13 cellular contexts compared by ENCODE assay signal in the genomic region with DNA sequence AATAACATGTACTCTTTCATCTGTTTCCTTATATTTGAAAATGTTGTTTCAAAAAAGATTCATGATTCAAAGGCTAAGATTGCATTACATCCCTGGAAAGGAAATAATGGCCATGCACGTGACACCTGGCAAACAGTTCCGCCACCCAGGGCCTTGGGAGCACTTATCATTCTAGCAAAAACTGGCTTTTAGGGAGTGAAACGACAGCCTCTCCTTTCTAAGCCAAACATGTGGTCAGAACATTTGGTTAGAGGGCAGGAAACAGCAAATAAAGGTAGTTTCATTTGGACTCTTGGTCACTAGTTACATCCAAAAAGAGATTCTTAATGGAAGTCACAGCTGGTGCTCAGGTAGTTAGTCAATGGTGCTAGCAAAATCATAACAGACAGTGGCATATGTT.
DNase-seq lines count a peak whose midpoint lies in the region; ATAC-seq, FAIRE-seq and TF ChIP-seq lines count a peak whose summit lies in the region.
"Had no signal": no experiment of that assay in that cellular context is flagged by ENCODE, and none has a peak within 500 bp of the region (broad histone marks: within the 10 kb centered on the region; RNA-seq: fewer than 3 reads in every experiment).

No MANE protein-coding gene starts in this region.

- CTCF ChIA-PET in H1 (lab: Charles Lee; ENCODE audit: partially characterized antibody) = interaction anchor here (0.7 to 1.7 kb wide), 5 partner anchors 18 to 144 kb away, joined by 3 to 5 read pairs (median 3); no protein-coding TSS in a partner anchor

- H3K27ac ChIP-seq in H1 (ENCODE audit: low read depth, low read length) = no peak overlapping the region
- no peak overlapping the region for H3K27ac ChIP-seq in lower lobe of right lung
- peak overlapping the region; percentile 18 to 81 (median 53) for H3K27ac ChIP-seq in tibial nerve

- no peak overlapping the region for H3K18ac ChIP-seq in H1 (ENCODE audit: extremely low read depth, low read length)

- H2BK20ac ChIP-seq in H1 (ENCODE audit: low read length) = no peak overlapping the region

- no peaks in the 10 kb centered on the region for H3K79me1 ChIP-seq in H1 (ENCODE audit: low read depth, low read length)

- no peaks in the 10 kb centered on the region for H3K79me2 ChIP-seq in H1 (ENCODE audit: control insufficient read depth in 1 of 2, insufficient read depth in 2 of 2, low read length in 2 of 2)

- H3K27me3 ChIP-seq in H1 (replicated peaks in 1 of 4; ENCODE audit: control insufficient read depth in 3 of 4, extremely low read depth in 1 of 4, insufficient read depth in 3 of 4, low read length in 3 of 4) (no peaks in the 10 kb centered on the region), lower lobe of right lung (ENCODE audit: low read depth) (no peaks in the 10 kb centered on the region), tibial nerve (no peaks in the 10 kb centered on the region)

- intact Hi-C loops in lower lobe of right lung (cut with DNase I) = no loop called here

- H3K4ac ChIP-seq in H1 (replicated peaks; ENCODE audit: insufficient read length, low read depth, low read length) = no peak overlapping the region

- H3K9ac ChIP-seq in H1 (replicated peaks in 1 of 4; ENCODE audit: extremely low read depth in 1 of 4, low read depth in 3 of 4, low read length in 3 of 4) = no peak overlapping the region

- no peak overlapping the region for H3K23ac ChIP-seq in H1 (ENCODE audit: insufficient read length)

- ATAC-seq in lower lobe of right lung (no peak), GM19023 (IDR thresholded peaks at IDR 0.05; ENCODE audit: unreplicated experiment) (no peak)

- TF ChIP-seq EP300 in H1 (IDR thresholded peaks at IDR 0.05; ENCODE audit: borderline replicate concordance in 1 of 2, low read depth in 2 of 2, low read length in 2 of 2) (no peak), tibial nerve (IDR thresholded peaks at IDR 0.05) (peak; percentile 48 to 91)

- H2BK5ac ChIP-seq in H1 (ENCODE audit: low read depth, low read length) = no peak overlapping the region

- H4K5ac ChIP-seq in H1 (ENCODE audit: insufficient read length, low read depth, low read length) = no peak overlapping the region

- no peaks in the 10 kb centered on the region for H3K9me3 ChIP-seq in H1 (ENCODE audit: insufficient read depth in 2 of 2, low read depth in 1 of 2, low read length in 1 of 2)
- no peaks in the 10 kb centered on the region for H3K9me3 ChIP-seq in lower lobe of right lung
- H3K9me3 ChIP-seq in tibial nerve = no peaks in the 10 kb centered on the region

- H3K14ac ChIP-seq in H1 (ENCODE audit: insufficient read length) = no peak overlapping the region

- no peak overlapping the region for H2BK120ac ChIP-seq in H1 (replicated peaks; ENCODE audit: low read depth, low read length)

- H2AK5ac ChIP-seq in H1 (ENCODE audit: low read depth, low read length) = no peak overlapping the region

- 90% methylated on average over 3 of the region's 3 CpGs; no CpG with 5 or more reads in 1 of the 2 experiments for WGBS in H1 (ENCODE audit: extremely low coverage in 1 of 2, insufficient coverage in 1 of 2, insufficient read length in 1 of 2, insufficient replicate concordance in 2 of 2, low coverage in 1 of 2, low lambda C conversion rate in 2 of 2, missing lambda C conversion rate in 1 of 2), 2 experiments
- WGBS in tibial nerve, 2 donors = 46 to 52% methylated on average over 3 of the region's 3 CpGs

- no peak overlapping the region for H2BK15ac ChIP-seq in H1 (ENCODE audit: low read length)

- TF ChIP-seq POLR2A in H1 (IDR thresholded peaks at IDR 0.05; ENCODE audit: control extremely low read depth in 1 of 2, low read depth in 2 of 2, low read length in 2 of 2) (no peak), tibial nerve (IDR thresholded peaks at IDR 0.05) (no peak)

- H3K4me2 ChIP-seq in H1 (ENCODE audit: insufficient read depth in 1 of 2, low read depth in 2 of 2, low read length in 2 of 2) = no peak overlapping the region

- no peak overlapping the region for H4K91ac ChIP-seq in H1 (replicated peaks; ENCODE audit: insufficient read length, low read length)

- POLR2A ChIA-PET in H1 (lab: Charles Lee; ENCODE audit: partially characterized antibody) = no interaction called here

- peak overlapping the region; percentile 72; the same call in 1 of the 2 replicates for H2AFZ ChIP-seq in H1 (ENCODE audit: low read length)

- no peaks in the 10 kb centered on the region; a peak in 1 of 7 replicates for H3K4me1 ChIP-seq in H1 (replicated peaks in 1 of 4; ENCODE audit: control insufficient read depth in 3 of 4, insufficient read depth in 4 of 4, low read length in 3 of 4)
- peaks cover under 1% of the 10 kb centered on the region for H3K4me1 ChIP-seq in lower lobe of right lung
- H3K4me1 ChIP-seq in tibial nerve = peaks cover 0 to 25% (median 3%) of the 10 kb centered on the region in 4 donors

- peak; percentile 51 for DNase-seq in M059J (ENCODE audit: low read depth)
- no peak for DNase-seq in H1 (ENCODE audit: low read depth in 1 of 2, low spot score in 2 of 2)
- peak; percentile 47 for DNase-seq in lower lobe of right lung
- peak; percentile 60 to 73 for DNase-seq in tibial nerve (ENCODE audit: low spot score in 2 of 2)
- DNase-seq in amygdala (lab: John Stamatoyannopoulos, UW) = no peak
- DNase-seq in NCI-H345 (lab: John Stamatoyannopoulos, UW) = no peak
- DNase-seq: activated naive CD4-positive, alpha-beta T cell; CD4-positive, CD25-positive, alpha-beta regulatory T cell; H7; NCI-H2107; posterior cingulate gyrus had no signal

- no peak overlapping the region for H2BK12ac ChIP-seq in H1 (ENCODE audit: low read depth, low read length)

- H3K36me3 ChIP-seq in H1 (ENCODE audit: control insufficient read depth in 2 of 4, insufficient read depth in 4 of 4, low read length in 3 of 4) (no peaks in the 10 kb centered on the region), lower lobe of right lung (no peaks in the 10 kb centered on the region), tibial nerve (no peaks in the 10 kb centered on the region)

- no peak for TF ChIP-seq RAD21 in H1 (IDR thresholded peaks at IDR 0.05 in 1 of 2, conservative IDR thresholded peaks at IDR 0.05 in 1 of 2; ENCODE audit: low read depth in 2 of 2, low read length in 2 of 2)

- H3K23me2 ChIP-seq in H1 (ENCODE audit: low read depth, low read length) = no peaks in the 10 kb centered on the region

- no peaks in the 10 kb centered on the region for H4K20me1 ChIP-seq in H1 (replicated peaks in 1 of 2; ENCODE audit: control insufficient read depth in 1 of 2, insufficient read depth in 2 of 2, low read length in 2 of 2)

- no peak overlapping the region for H3K4me3 ChIP-seq in H1 (ENCODE audit: extremely low read depth in 1 of 4, insufficient read depth in 2 of 4, low read depth in 3 of 4, low read length in 4 of 4)
- H3K4me3 ChIP-seq in lower lobe of right lung = no peak overlapping the region
- H3K4me3 ChIP-seq in tibial nerve = no peak overlapping the region

- no peak for TF ChIP-seq CTCF in H1 (IDR thresholded peaks at IDR 0.05; ENCODE audit: control extremely low read depth in 1 of 3, insufficient read depth in 1 of 3, low read depth in 1 of 3, low read length in 3 of 3)
- no peak for TF ChIP-seq CTCF in lower lobe of right lung (IDR thresholded peaks at IDR 0.05)
- TF ChIP-seq CTCF in tibial nerve (IDR thresholded peaks at IDR 0.05) = no peak

- no peak overlapping the region for H4K8ac ChIP-seq in H1 (ENCODE audit: extremely low read depth, insufficient read depth, low read length)

- FAIRE-seq in H1 (lab: Jason Lieb, UNC) = no peak
- FAIRE-seq: colon had no signal

- H3K56ac ChIP-seq in H1 (replicated peaks; ENCODE audit: insufficient read length, low read depth, low read length) = no peak overlapping the region

TF ChIP-seq in H1, 55 proteins besides CTCF, POLR2A, EP300 and RAD21:
- no peak for TF ChIP-seq HDAC2 (IDR thresholded peaks at IDR 0.05; ENCODE audit: borderline replicate concordance in 1 of 2, low read depth in 2 of 2, low read length in 2 of 2)
- no peak for TF ChIP-seq SP4 (IDR thresholded peaks at IDR 0.05; ENCODE audit: low read length)
- TF ChIP-seq RXRA (IDR thresholded peaks at IDR 0.05; ENCODE audit: insufficient read depth, low read depth, low read length) = no peak
- no peak for TF ChIP-seq GTF2F1 (IDR thresholded peaks at IDR 0.05; ENCODE audit: borderline replicate concordance, low read depth, low read length)
- TF ChIP-seq, protein P1, sequence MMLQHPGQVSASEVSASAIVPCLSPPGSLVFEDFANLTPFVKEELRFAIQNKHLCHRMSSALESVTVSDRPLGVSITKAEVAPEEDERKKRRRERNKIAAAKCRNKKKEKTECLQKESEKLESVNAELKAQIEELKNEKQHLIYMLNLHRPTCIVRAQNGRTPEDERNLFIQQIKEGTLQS (IDR thresholded peaks at IDR 0.05; ENCODE audit: insufficient read depth, low read depth, low read length) = no peak

Comparison
In these comparisons a context has a peak if more than half of its experiments do, and no peak if none do; other contexts are left out.
1. DNase-seq: peak in M059J (single experiment), lower lobe of right lung (single experiment) and tibial nerve (2 of 2); none in H1 (0 of 2), amygdala (0 of 56) and NCI-H345 (single experiment).
2. H3K27ac ChIP-seq: peak in tibial nerve (4 of 4); none in H1 (single experiment) and lower lobe of right lung (single experiment).